Comparison of ENCODE assay signal across 7 cellular contexts in the genomic region with DNA sequence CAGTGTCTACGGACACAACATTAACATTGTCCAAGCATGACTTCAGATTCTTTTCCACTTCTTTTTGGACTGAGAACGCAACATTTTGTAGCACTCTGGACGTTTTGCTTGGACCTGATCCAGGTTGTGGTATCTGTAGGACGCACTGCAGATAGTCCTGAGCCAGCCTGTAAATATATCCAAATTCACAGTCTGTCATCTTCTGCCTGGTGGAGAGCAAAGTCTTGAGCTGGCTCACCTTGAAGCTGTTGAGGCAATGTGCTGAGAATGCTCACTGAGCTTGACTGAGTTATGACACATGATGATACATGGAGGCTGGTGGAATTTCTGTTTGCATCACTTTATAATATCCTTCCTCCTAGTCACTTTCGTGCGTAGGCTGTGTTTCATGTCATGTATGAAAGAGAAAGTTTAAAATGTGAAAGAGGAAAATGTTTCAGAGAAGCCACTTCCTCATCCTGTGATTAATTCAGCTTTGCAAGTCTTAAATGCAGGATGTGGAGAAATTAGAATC. TPM values are rescaled to one million over a fixed set of nuclear protein-coding genes. Genes with fewer than 3 reads are reported as not detected.
DNase-seq lines count a peak whose midpoint lies in the region; ATAC-seq, FAIRE-seq and TF ChIP-seq lines count a peak whose summit lies in the region.

Gene BCL2A1, minus strand, starts transcription at position 276 of the 514 bp plus-strand sequence. Its CDS starts 77 bp downstream, at position 199.

- DNase-seq in astrocyte (ENCODE audit: low read depth) (peak; percentile 93), WERI-Rb-1 (no peak), GM19238 (ENCODE audit: insufficient read length, low spot score) (no peak)

- peaks cover 4% of the 10 kb centered on the region for H3K4me1 Mint-ChIP-seq in astrocyte (ENCODE audit: low read depth, unreplicated experiment)

- H3K9ac ChIP-seq in SU-DHL-6 (ENCODE audit: low read length) (no peak within 1 kb of the TSS), astrocyte (ENCODE audit: low read length) (peak within 1 kb of the TSS; percentile 33)

- peak within 1 kb of the TSS; percentile 38 for H2AFZ ChIP-seq in SU-DHL-6 (ENCODE audit: low read depth, low read length, severe bottlenecking)
- peak within 1 kb of the TSS; percentile 19 for H2AFZ ChIP-seq in astrocyte (ENCODE audit: low read depth, low read length)

- no peaks in the 10 kb centered on the region for H3K9me3 Mint-ChIP-seq in astrocyte (ENCODE audit: unreplicated experiment)

- H3K36me3 ChIP-seq in SU-DHL-6 (ENCODE audit: low read length) (no peaks in the 10 kb centered on the region), astrocyte (ENCODE audit: insufficient read depth, low read length) (no peaks in the 10 kb centered on the region), muscle layer of duodenum (ENCODE audit: control insufficient read depth in 1 of 2, insufficient read depth in 2 of 2, low read length in 2 of 2) (no peaks in the 10 kb centered on the region), WERI-Rb-1 (no peaks in the 10 kb centered on the region)

- no peaks in the 10 kb centered on the region for H3K79me2 ChIP-seq in SU-DHL-6 (ENCODE audit: insufficient read depth, low read length)
- no peaks in the 10 kb centered on the region for H3K79me2 ChIP-seq in astrocyte (ENCODE audit: insufficient read depth, low read length)

- H3K9me2 ChIP-seq in SU-DHL-6 (replicated peaks; ENCODE audit: insufficient read depth, low read length) = no peaks in the 10 kb centered on the region

- no peaks in the 10 kb centered on the region for H3K36me3 Mint-ChIP-seq in astrocyte (ENCODE audit: low read depth, unreplicated experiment)

- FAIRE-seq in astrocyte (lab: Jason Lieb, UNC) = no peak

- ATAC-seq in GM18873 (IDR thresholded peaks at IDR 0.05; ENCODE audit: low FRiP score, unreplicated experiment) (peak; percentile 33), HG03135 (IDR thresholded peaks at IDR 0.05; ENCODE audit: unreplicated experiment) (peak; percentile 67)

- H3F3A ChIP-seq in SU-DHL-6 (ENCODE audit: insufficient read depth) = no peaks in the 10 kb centered on the region

- peak within 1 kb of the TSS; percentile 11 for H3K27ac Mint-ChIP-seq in astrocyte (ENCODE audit: unreplicated experiment)

- H3K4me1 ChIP-seq in astrocyte (ENCODE audit: insufficient read depth, low read length) = peaks cover 6% of the 10 kb centered on the region
- no peaks in the 10 kb centered on the region for H3K4me1 ChIP-seq in muscle layer of duodenum (ENCODE audit: control insufficient read depth in 1 of 2, insufficient read depth in 2 of 2, low read length in 2 of 2)

- H3K4me3 ChIP-seq in SU-DHL-6 (ENCODE audit: insufficient read depth, low read length, poor library complexity, severe bottlenecking) (no peak within 1 kb of the TSS), astrocyte (ENCODE audit: insufficient read depth, low read depth, low read length) (peak within 1 kb of the TSS; percentile 43), muscle layer of duodenum (ENCODE audit: low read depth in 1 of 2, low read length in 2 of 2) (peak within 1 kb of the TSS; percentile 26 to 35), WERI-Rb-1 (ENCODE audit: low read depth, low read length) (no peak within 1 kb of the TSS)

- no peaks in the 10 kb centered on the region for H3K9me3 ChIP-seq in SU-DHL-6 (ENCODE audit: insufficient read depth, low read length)
- H3K9me3 ChIP-seq in astrocyte (ENCODE audit: insufficient read depth, low read depth, low read length) = no peaks in the 10 kb centered on the region
- no peaks in the 10 kb centered on the region for H3K9me3 ChIP-seq in muscle layer of duodenum (ENCODE audit: control insufficient read depth in 1 of 2, low read length in 2 of 2)
- H3K9me3 ChIP-seq in WERI-Rb-1 (ENCODE audit: severe bottlenecking) = peaks cover 2% of the 10 kb centered on the region

- TF ChIP-seq CTCF in SU-DHL-6 (IDR thresholded peaks at IDR 0.05; ENCODE audit: insufficient read depth, low read length, poor library complexity, severe bottlenecking) (no peak), astrocyte (IDR thresholded peaks at IDR 0.05; ENCODE audit: insufficient read depth, low read depth, low read length) (no peak), WERI-Rb-1 (IDR thresholded peaks at IDR 0.05; ENCODE audit: low read depth, low read length) (no peak)

- H3K4me2 ChIP-seq in SU-DHL-6 (ENCODE audit: low read depth, low read length, poor library complexity, severe bottlenecking) = peak within 1 kb of the TSS; percentile 27
- H3K4me2 ChIP-seq in astrocyte (ENCODE audit: low read length) = peak within 1 kb of the TSS; percentile 74

- H3K27ac ChIP-seq in SU-DHL-6 (ENCODE audit: low read depth, low read length) = no peak within 1 kb of the TSS
- H3K27ac ChIP-seq in astrocyte (ENCODE audit: low read depth, low read length) = peak within 1 kb of the TSS; percentile 50
- H3K27ac ChIP-seq in muscle layer of duodenum (ENCODE audit: low read length) = peak within 1 kb of the TSS; percentile 37
- H3K27ac ChIP-seq in WERI-Rb-1 = no peak within 1 kb of the TSS

- H4K20me1 ChIP-seq in SU-DHL-6 (ENCODE audit: low read depth, low read length) (no peaks in the 10 kb centered on the region), astrocyte (ENCODE audit: insufficient read depth, low read length) (no peaks in the 10 kb centered on the region)

- H3K4me3 Mint-ChIP-seq in astrocyte (ENCODE audit: unreplicated experiment) = no peak within 1 kb of the TSS

- H3K27me3 ChIP-seq in SU-DHL-6 (ENCODE audit: low read length) (no peaks in the 10 kb centered on the region), astrocyte (ENCODE audit: insufficient read depth, low read length) (no peaks in the 10 kb centered on the region), muscle layer of duodenum (ENCODE audit: low read depth, low read length) (no peaks in the 10 kb centered on the region), WERI-Rb-1 (ENCODE audit: insufficient read depth, low read depth, severe bottlenecking) (no peaks in the 10 kb centered on the region)

- H3K27me3 Mint-ChIP-seq in astrocyte (ENCODE audit: low read depth, unreplicated experiment) = no peaks in the 10 kb centered on the region

RNA-seq across cellular contexts. Expression of gene BCL2A1, which starts in this region (rescaled TPM):
- total RNA-seq in astrocyte = not detected in 2 replicates

Comparison
In these comparisons a context has a peak if more than half of its experiments do, and no peak if none do; other contexts are left out.
1. Peak in DNase-seq, H3K4me3 ChIP-seq, H3K27ac ChIP-seq, H3K9ac ChIP-seq and H3K4me2 ChIP-seq in astrocyte; RNA of the gene not detected or under 1 TPM.
2. H3K4me3 ChIP-seq: peak in muscle layer of duodenum (2 of 2); none in SU-DHL-6 (single experiment) and WERI-Rb-1 (single experiment).